Comparison of ENCODE assay signal across 21 cellular contexts in the genomic region with DNA sequence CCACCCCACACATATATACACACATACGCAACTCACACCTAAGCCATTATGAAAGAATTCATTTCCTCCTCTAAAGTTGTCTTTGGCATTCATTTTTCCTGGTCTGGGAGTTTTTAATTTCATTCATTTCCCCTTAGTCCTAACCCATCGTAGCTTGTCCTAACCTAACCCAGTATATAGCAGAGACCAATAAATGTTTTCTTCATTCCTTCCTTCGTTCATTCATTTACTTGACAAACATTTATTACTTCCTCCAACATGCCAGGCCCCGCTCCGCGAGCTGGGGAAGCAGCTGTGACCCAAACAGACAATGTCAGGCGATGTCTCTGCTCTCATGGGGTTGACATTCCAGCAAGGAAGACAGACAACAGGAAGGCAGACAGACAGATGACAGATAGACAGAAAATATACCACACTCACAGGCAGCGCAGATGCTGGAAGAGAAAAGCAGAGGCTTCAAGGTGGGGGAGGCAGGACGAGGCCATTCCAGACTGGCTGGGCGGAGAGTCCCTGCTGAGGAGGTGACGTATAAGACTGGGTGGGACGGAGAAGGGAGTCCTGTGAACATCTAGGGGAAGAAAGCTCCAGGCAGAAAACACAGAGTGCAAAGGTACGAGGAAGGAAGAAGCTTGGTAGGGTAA. TPM values are rescaled to one million over a fixed set of nuclear protein-coding genes. Genes with fewer than 3 reads are reported as not detected.
A peak's percentile ranks its signal among the peaks of the same experiment; 100 is the strongest.
DNase-seq lines count a peak whose midpoint lies in the region; ATAC-seq and TF ChIP-seq lines count a peak whose summit lies in the region.
"Had no signal": no experiment of that assay in that cellular context is flagged by ENCODE, and none has a peak within 500 bp of the region (broad histone marks: within the 10 kb centered on the region; RNA-seq: fewer than 3 reads in every experiment).

No MANE protein-coding gene starts in this region.

- intact Hi-C loops in activated naive CD4-positive, alpha-beta T cell treated with anti-CD3 and anti-CD28 coated beads for 36 hours (cut with micrococcal nuclease) = no loop called here

- H3K36me3 Mint-ChIP-seq in chondrocyte (ENCODE audit: low read depth) = no peaks in the 10 kb centered on the region
- no peaks in the 10 kb centered on the region for H3K36me3 Mint-ChIP-seq in activated naive CD4-positive, alpha-beta T cell treated with anti-CD3 and anti-CD28 coated beads for 36 hours (ENCODE audit: low read depth)
- H3K36me3 Mint-ChIP-seq: natural killer cell treated with Interleukin-12 subunit alpha and Interleukin-12 subunit beta and Interleukin-15 and Interleukin-18, amount 100 ng/mL, for 72 hours; WTC11 had no signal

- peak overlapping the region; percentile 54 for H3K4me3 Mint-ChIP-seq in chondrocyte (ENCODE audit: unreplicated experiment)
- no peak overlapping the region for H3K4me3 Mint-ChIP-seq in activated naive CD4-positive, alpha-beta T cell treated with anti-CD3 and anti-CD28 coated beads for 36 hours
- H3K4me3 Mint-ChIP-seq: natural killer cell treated with Interleukin-12 subunit alpha and Interleukin-12 subunit beta and Interleukin-15 and Interleukin-18, amount 100 ng/mL, for 72 hours; WTC11 had no signal

- H4K12ac ChIP-seq in trophoblast cell (ENCODE audit: low read depth, low read length) = no peak overlapping the region

- no peak overlapping the region for H2AFZ ChIP-seq in trophoblast cell (ENCODE audit: insufficient read depth, low read length, poor library complexity)

- no peak overlapping the region for H4K8ac ChIP-seq in trophoblast cell (ENCODE audit: low read depth, low read length)

- no peak overlapping the region for H3K4me2 ChIP-seq in trophoblast cell (ENCODE audit: low read length)
- H3K4me2 ChIP-seq: BLaER1 had no signal

- DNase-seq in GM03348 (ENCODE audit: low spot score) (peak; percentile 91), chondrocyte (ENCODE audit: low spot score) (no peak), kidney glomerular epithelial cell (lab: John Stamatoyannopoulos, UW) (peak; percentile 34), trophoblast cell (no peak), NAMALWA (ENCODE audit: low spot score) (no peak)
- DNase-seq in activated naive CD4-positive, alpha-beta T cell treated with anti-CD3 and anti-CD28 coated beads for 36 hours = no peak
- DNase-seq: activated gamma-delta T cell; body of pancreas; glutamatergic neuron; left lung; NCI-H1930; NCI-H524 treated with DMSO at 0.1 percent for 48 hours; PC-3; stimulated activated naive CD8-positive, alpha-beta T cell treated with anti-CD3 and anti-CD28 coated beads, Interleukin-15, Interleukin-2, amounts not matched to agents 100 U/mL and 50 U/mL, for 24 hours had no signal

- TF ChIP-seq CTCF in chondrocyte (IDR thresholded peaks at IDR 0.05) = no peak

- H3K4me3 ChIP-seq in trophoblast cell (ENCODE audit: low read depth, low read length) = no peak overlapping the region
- H3K4me3 ChIP-seq: BLaER1, body of pancreas, GM12878, left lung had no signal

- H3K9me3 Mint-ChIP-seq in chondrocyte (ENCODE audit: low read depth) = no peaks in the 10 kb centered on the region
- H3K9me3 Mint-ChIP-seq in activated naive CD4-positive, alpha-beta T cell treated with anti-CD3 and anti-CD28 coated beads for 36 hours = no peaks in the 10 kb centered on the region
- H3K9me3 Mint-ChIP-seq: natural killer cell treated with Interleukin-12 subunit alpha and Interleukin-12 subunit beta and Interleukin-15 and Interleukin-18, amount 100 ng/mL, for 72 hours; WTC11 had no signal

- no peaks in the 10 kb centered on the region for H3K36me3 ChIP-seq in trophoblast cell (ENCODE audit: control insufficient read depth in 1 of 2, insufficient read depth in 2 of 2, low read length in 2 of 2)
- H3K36me3 ChIP-seq: BLaER1, left lung had no signal

- H3K4me1 ChIP-seq in trophoblast cell (ENCODE audit: control insufficient read depth in 1 of 2, insufficient read depth in 2 of 2, low read length in 2 of 2) = peaks cover 16 to 28% of the 10 kb centered on the region in 2 experiments
- H3K4me1 ChIP-seq: body of pancreas had no signal

- H2BK5ac ChIP-seq in trophoblast cell (ENCODE audit: low read depth, low read length, poor library complexity) = peak overlapping the region; percentile 44

- H3K14ac ChIP-seq in trophoblast cell (ENCODE audit: low read length) = no peak overlapping the region

- H3K27ac Mint-ChIP-seq in chondrocyte (ENCODE audit: unreplicated experiment) = peak overlapping the region; percentile 90
- H3K27ac Mint-ChIP-seq in activated naive CD4-positive, alpha-beta T cell treated with anti-CD3 and anti-CD28 coated beads for 36 hours = no peak overlapping the region
- H3K27ac Mint-ChIP-seq: natural killer cell treated with Interleukin-12 subunit alpha and Interleukin-12 subunit beta and Interleukin-15 and Interleukin-18, amount 100 ng/mL, for 72 hours; WTC11 had no signal

- H3K23ac ChIP-seq in trophoblast cell (ENCODE audit: low read length) = no peak overlapping the region

- CTCF ChIA-PET in activated naive CD4-positive, alpha-beta T cell treated with anti-CD3 and anti-CD28 coated beads for 36 hours (lab: Charles Lee) = interaction anchor here (1.0 kb wide), 1 partner anchor 9 kb away, joined by 3 read pairs; no protein-coding TSS in a partner anchor

- peaks cover 20% of the 10 kb centered on the region for H3K79me1 ChIP-seq in trophoblast cell (ENCODE audit: low read length)

- no peaks in the 10 kb centered on the region for H3K27me3 Mint-ChIP-seq in chondrocyte (ENCODE audit: low read depth)
- peaks cover 13% of the 10 kb centered on the region for H3K27me3 Mint-ChIP-seq in activated naive CD4-positive, alpha-beta T cell treated with anti-CD3 and anti-CD28 coated beads for 36 hours (ENCODE audit: low read depth)

- H3K4ac ChIP-seq in trophoblast cell (ENCODE audit: low read depth, low read length) = no peak overlapping the region

- no peak overlapping the region for H3K9ac ChIP-seq in trophoblast cell (ENCODE audit: low read length)
- H3K9ac ChIP-seq: BLaER1 had no signal

- ATAC-seq in GM21367 (IDR thresholded peaks at IDR 0.05; ENCODE audit: unreplicated experiment) (no peak), GM18520 (IDR thresholded peaks at IDR 0.05; ENCODE audit: unreplicated experiment) (no peak)
- ATAC-seq: body of pancreas; GM12878; left lung; natural killer cell treated with Interleukin-12 subunit alpha and Interleukin-12 subunit beta and Interleukin-15 and Interleukin-18, amount 100 ng/mL, for 72 hours; PC-3; sciatic nerve; stimulated activated naive CD8-positive, alpha-beta T cell treated with anti-CD3 and anti-CD28 coated beads, Interleukin-15, Interleukin-2, amounts not matched to agents 100 U/mL and 50 U/mL, for 24 hours; WTC11 had no signal

- peaks cover 25% of the 10 kb centered on the region for H3K4me1 Mint-ChIP-seq in chondrocyte (ENCODE audit: low read depth)
- H3K4me1 Mint-ChIP-seq in activated naive CD4-positive, alpha-beta T cell treated with anti-CD3 and anti-CD28 coated beads for 36 hours (ENCODE audit: low read depth) = no peaks in the 10 kb centered on the region

- no peaks in the 10 kb centered on the region for H3K27me3 ChIP-seq in trophoblast cell (ENCODE audit: insufficient read depth, low read length)
- H3K27me3 ChIP-seq: BLaER1, body of pancreas had no signal

- H2BK120ac ChIP-seq in trophoblast cell (ENCODE audit: insufficient read depth, low read length, poor library complexity) = peak overlapping the region; percentile 80

- H2AK5ac ChIP-seq in trophoblast cell (ENCODE audit: low read length) = no peak overlapping the region

- H4K91ac ChIP-seq in trophoblast cell (ENCODE audit: low read depth, low read length) = peak overlapping the region; percentile 89

- no peaks in the 10 kb centered on the region for H3K79me2 ChIP-seq in trophoblast cell (ENCODE audit: control insufficient read depth, insufficient read depth, low read length, poor library complexity)

- no peak overlapping the region for H3K18ac ChIP-seq in trophoblast cell (ENCODE audit: low read length)

- H3K9me3 ChIP-seq in trophoblast cell (ENCODE audit: insufficient read depth, low read depth, low read length) = no peaks in the 10 kb centered on the region
- H3K9me3 ChIP-seq: BLaER1, body of pancreas, left lung had no signal

- no peak overlapping the region for H2BK12ac ChIP-seq in trophoblast cell (ENCODE audit: low read length)

- peak overlapping the region; percentile 88 for H3K27ac ChIP-seq in trophoblast cell (ENCODE audit: low read depth, low read length)
- H3K27ac ChIP-seq: BLaER1, body of pancreas had no signal

- 100% methylated on average over 1 of the region's 13 CpGs for WGBS in trophoblast cell (ENCODE audit: extremely low coverage, insufficient coverage, insufficient read length)

RNA-seq across cellular contexts. Expression of a gene that starts 33.7 kb away (rescaled TPM):
- total RNA-seq in chondrocyte = 16.2 to 25.6 TPM (median 24.9 TPM) in 3 replicates
- 15.7 and 15.8 TPM in 2 replicates for polyA plus RNA-seq in trophoblast cell (2013)
- total RNA-seq in activated naive CD4-positive, alpha-beta T cell treated with anti-CD3 and anti-CD28 coated beads for 36 hours = under 1 TPM; 0.10 to 0.12 TPM

Comparison
In these comparisons a context has a peak if more than half of its experiments do, and no peak if none do; other contexts are left out.
1. DNase-seq: peak in GM03348 (single experiment) and kidney glomerular epithelial cell (single experiment); none in chondrocyte (single experiment), trophoblast cell (0 of 2), NAMALWA (single experiment) and activated naive CD4-positive, alpha-beta T cell treated with anti-CD3 and anti-CD28 coated beads for 36 hours (single experiment).
2. RNA of a gene that starts 33.7 kb away (total RNA-seq): 16.2 to 25.6 TPM in chondrocyte; 0.10 to 0.12 TPM in activated naive CD4-positive, alpha-beta T cell treated with anti-CD3 and anti-CD28 coated beads for 36 hours; every median in the first group is over 10 times any median in the second.